ENCODE assay signal across 1 cellular context in the genomic region with DNA sequence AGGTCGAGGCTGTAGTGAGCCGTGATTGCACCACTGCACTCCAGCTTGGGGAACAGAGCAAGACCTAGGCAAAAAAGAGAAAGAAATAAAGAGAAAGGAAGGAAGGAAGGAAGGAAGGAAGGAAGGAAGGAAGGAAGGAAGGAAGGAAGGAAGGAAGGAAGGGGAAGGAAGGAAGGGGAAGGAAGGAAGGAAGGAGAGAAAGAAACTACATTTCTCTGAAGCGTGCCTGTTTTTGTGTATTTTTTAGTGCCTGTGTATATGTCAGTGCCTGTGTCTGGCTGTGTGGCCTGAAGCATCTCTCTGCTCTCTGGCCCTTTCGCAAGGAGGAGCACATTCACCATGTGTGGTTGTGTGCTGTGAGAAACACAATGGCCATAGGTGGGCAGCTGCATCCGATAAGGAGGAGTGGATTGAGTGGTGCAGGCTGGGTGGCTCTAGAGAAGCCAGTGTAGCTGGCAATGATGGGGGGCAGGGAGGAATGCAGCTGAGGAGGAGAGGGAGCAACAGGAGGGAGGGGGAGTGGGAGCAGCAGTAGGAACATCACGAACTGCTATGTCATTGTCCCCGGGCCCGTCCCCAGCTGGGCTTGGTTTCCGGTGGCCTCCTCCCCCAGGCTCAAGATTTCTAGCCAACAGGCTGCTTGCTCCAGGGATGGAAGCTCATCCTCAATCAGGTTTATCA.
TF ChIP-seq lines count a peak whose summit lies in the region.

No MANE protein-coding gene starts in this region.

TF ChIP-seq in IMR-90, 13 proteins besides CTCF, POLR2A, EP300 and RAD21:
- no peak for TF ChIP-seq SMC3 (IDR thresholded peaks at IDR 0.05; ENCODE audit: low read depth, low read length)
- TF ChIP-seq RFX5 (IDR thresholded peaks at IDR 0.05; ENCODE audit: low read depth, low read length), result no peak
- no peak for TF ChIP-seq RCOR1 (IDR thresholded peaks at IDR 0.05; ENCODE audit: insufficient replicate concordance, low read length)
- no peak for TF ChIP-seq FOS (IDR thresholded peaks at IDR 0.05; ENCODE audit: low read depth, low read length)
- no peak for TF ChIP-seq MAFK (IDR thresholded peaks at IDR 0.05; ENCODE audit: low read depth, low read length)
- TF ChIP-seq BHLHE40 (IDR thresholded peaks at IDR 0.05; ENCODE audit: low read depth, low read length), result no peak
- TF ChIP-seq NFE2L2 (IDR thresholded peaks at IDR 0.05; ENCODE audit: low read depth, low read length), result no peak
- no peak for TF ChIP-seq MXI1 (IDR thresholded peaks at IDR 0.05; ENCODE audit: borderline replicate concordance, low read depth, low read length)
- no peak for TF ChIP-seq ELK1 (IDR thresholded peaks at IDR 0.05; ENCODE audit: borderline replicate concordance, low read depth, low read length)
- TF ChIP-seq CHD1 (IDR thresholded peaks at IDR 0.05; ENCODE audit: low read depth, low read length), result no peak
- TF ChIP-seq USF2 (IDR thresholded peaks at IDR 0.05; ENCODE audit: low read depth, low read length), result no peak
- no peak for TF ChIP-seq MAZ (IDR thresholded peaks at IDR 0.05; ENCODE audit: borderline replicate concordance, low read depth, low read length)
- no peak for TF ChIP-seq CEBPB (IDR thresholded peaks at IDR 0.05; ENCODE audit: low read depth, low read length)
